In genomic region chr20:33897313-33897912, GRCh38 we compare ENCODE assay signal across 1 cellular context.
TF ChIP-seq lines count a peak whose summit lies in the region.

No MANE protein-coding gene starts in this region.

TF ChIP-seq in HCT116, 20 proteins besides CTCF, POLR2A, EP300 and RAD21 (continued from another document):
- TF ChIP-seq, protein P1, sequence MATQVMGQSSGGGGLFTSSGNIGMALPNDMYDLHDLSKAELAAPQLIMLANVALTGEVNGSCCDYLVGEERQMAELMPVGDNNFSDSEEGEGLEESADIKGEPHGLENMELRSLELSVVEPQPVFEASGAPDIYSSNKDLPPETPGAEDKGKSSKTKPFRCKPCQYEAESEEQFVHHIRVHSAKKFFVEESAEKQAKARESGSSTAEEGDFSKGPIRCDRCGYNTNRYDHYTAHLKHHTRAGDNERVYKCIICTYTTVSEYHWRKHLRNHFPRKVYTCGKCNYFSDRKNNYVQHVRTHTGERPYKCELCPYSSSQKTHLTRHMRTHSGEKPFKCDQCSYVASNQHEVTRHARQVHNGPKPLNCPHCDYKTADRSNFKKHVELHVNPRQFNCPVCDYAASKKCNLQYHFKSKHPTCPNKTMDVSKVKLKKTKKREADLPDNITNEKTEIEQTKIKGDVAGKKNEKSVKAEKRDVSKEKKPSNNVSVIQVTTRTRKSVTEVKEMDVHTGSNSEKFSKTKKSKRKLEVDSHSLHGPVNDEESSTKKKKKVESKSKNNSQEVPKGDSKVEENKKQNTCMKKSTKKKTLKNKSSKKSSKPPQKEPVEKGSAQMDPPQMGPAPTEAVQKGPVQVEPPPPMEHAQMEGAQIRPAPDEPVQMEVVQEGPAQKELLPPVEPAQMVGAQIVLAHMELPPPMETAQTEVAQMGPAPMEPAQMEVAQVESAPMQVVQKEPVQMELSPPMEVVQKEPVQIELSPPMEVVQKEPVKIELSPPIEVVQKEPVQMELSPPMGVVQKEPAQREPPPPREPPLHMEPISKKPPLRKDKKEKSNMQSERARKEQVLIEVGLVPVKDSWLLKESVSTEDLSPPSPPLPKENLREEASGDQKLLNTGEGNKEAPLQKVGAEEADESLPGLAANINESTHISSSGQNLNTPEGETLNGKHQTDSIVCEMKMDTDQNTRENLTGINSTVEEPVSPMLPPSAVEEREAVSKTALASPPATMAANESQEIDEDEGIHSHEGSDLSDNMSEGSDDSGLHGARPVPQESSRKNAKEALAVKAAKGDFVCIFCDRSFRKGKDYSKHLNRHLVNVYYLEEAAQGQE (IDR thresholded peaks at IDR 0.05; ENCODE audit: low read depth): no peak
- TF ChIP-seq ZNF274 (IDR thresholded peaks at IDR 0.05; ENCODE audit: low read depth, low read length): no peak
- no peak for TF ChIP-seq JUND (IDR thresholded peaks at IDR 0.05)
- TF ChIP-seq CEBPB (IDR thresholded peaks at IDR 0.05; ENCODE audit: low read depth): no peak
